2 cellular contexts compared by ENCODE assay signal in genomic region chr22:29175312-29175835, GRCh38.
TF ChIP-seq lines count a peak whose summit lies in the region.

No MANE protein-coding gene starts in this region.

TF ChIP-seq in HEK293, 187 proteins besides CTCF, POLR2A, EP300 and RAD21 (continued from another document):
- no peak for TF ChIP-seq ZNF513 (tag by site-specific recombination; IDR thresholded peaks at IDR 0.05)

TF ChIP-seq in K562, 482 proteins besides CTCF, POLR2A, EP300 and RAD21 (continued from another document and continues in another):
- TF ChIP-seq PBX2 (CRISPR knock-in tag; IDR thresholded peaks at IDR 0.05; ENCODE audit: low read depth), result no peak
- no peak for TF ChIP-seq PBX2 (tag; conservative IDR thresholded peaks at IDR 0.05; ENCODE audit: low read depth)
- no peak for TF ChIP-seq CBX8 (IDR thresholded peaks at IDR 0.05; ENCODE audit: borderline replicate concordance, extremely low read depth, low read depth, low read length, poor library complexity, severe bottlenecking)
- TF ChIP-seq ZEB2 (IDR thresholded peaks at IDR 0.05), result peak; percentile 45
- TF ChIP-seq CBX3 (IDR thresholded peaks at IDR 0.05; ENCODE audit: borderline replicate concordance in 1 of 2, low read length in 2 of 2), result peak in 1 of 2 experiments; percentile 72; a peak in 1 of 3 replicates
- TF ChIP-seq ZNF134 (CRISPR knock-in tag; conservative IDR thresholded peaks at IDR 0.05), result no peak
- no peak for TF ChIP-seq CLOCK (CRISPR knock-in tag; IDR thresholded peaks at IDR 0.05; ENCODE audit: borderline replicate concordance)
- no peak for TF ChIP-seq EWSR1 (IDR thresholded peaks at IDR 0.05; ENCODE audit: borderline replicate concordance, low read depth, partially characterized antibody)
- no peak for TF ChIP-seq ARID4B (CRISPR knock-in tag; IDR thresholded peaks at IDR 0.05)
- no peak for TF ChIP-seq NFRKB (IDR thresholded peaks at IDR 0.05; ENCODE audit: low read depth)
- TF ChIP-seq BRF2 (IDR thresholded peaks at IDR 0.05; ENCODE audit: borderline replicate concordance, insufficient read depth, insufficient read length), result no peak
- peak; percentile 82 for TF ChIP-seq TRIM28 (IDR thresholded peaks at IDR 0.05)
- no peak for TF ChIP-seq ATF4 (CRISPR knock-in tag; IDR thresholded peaks at IDR 0.05)
- TF ChIP-seq HCFC1 (IDR thresholded peaks at IDR 0.05; ENCODE audit: low read depth, low read length), result no peak
- no peak for TF ChIP-seq MEF2D (tag; conservative IDR thresholded peaks at IDR 0.05; ENCODE audit: low read depth)
- no peak for TF ChIP-seq ZNF23 (CRISPR knock-in tag; IDR thresholded peaks at IDR 0.05)
- TF ChIP-seq ZNF395 (CRISPR knock-in tag; IDR thresholded peaks at IDR 0.05), result no peak
- no peak for TF ChIP-seq ZBTB1 (CRISPR knock-in tag; IDR thresholded peaks at IDR 0.05; ENCODE audit: borderline replicate concordance, low read depth)
- TF ChIP-seq ZNF609 (CRISPR knock-in tag; IDR thresholded peaks at IDR 0.05; ENCODE audit: borderline replicate concordance), result no peak
- TF ChIP-seq ETV6 (IDR thresholded peaks at IDR 0.05; ENCODE audit: borderline replicate concordance in 1 of 2, low read depth in 2 of 2, low read length in 1 of 2), result no peak
- TF ChIP-seq ETV6 (CRISPR knock-in tag; IDR thresholded peaks at IDR 0.05; ENCODE audit: borderline replicate concordance), result no peak
- no peak for TF ChIP-seq ZNF347 (CRISPR knock-in tag; IDR thresholded peaks at IDR 0.05; ENCODE audit: low read depth)
- no peak for TF ChIP-seq BMI1 (IDR thresholded peaks at IDR 0.05; ENCODE audit: low read length)
- no peak for TF ChIP-seq ZNF785 (CRISPR knock-in tag; IDR thresholded peaks at IDR 0.05)
- no peak for TF ChIP-seq ARHGAP35 (IDR thresholded peaks at IDR 0.05; ENCODE audit: partially characterized antibody)
- no peak for TF ChIP-seq SIN3B (IDR thresholded peaks at IDR 0.05; ENCODE audit: low read depth)
- no peak for TF ChIP-seq ZBTB49 (CRISPR knock-in tag; IDR thresholded peaks at IDR 0.05; ENCODE audit: borderline replicate concordance)
- no peak for TF ChIP-seq L3MBTL2 (IDR thresholded peaks at IDR 0.05)
- 0 out of 2 replicates have a peak, but pooled peaks have one; percentile 28 for TF ChIP-seq CEBPB (tag; IDR thresholded peaks at IDR 0.05)
- TF ChIP-seq ASH1L (IDR thresholded peaks at IDR 0.05; ENCODE audit: borderline replicate concordance, low read depth, partially characterized antibody), result no peak
- no peak for TF ChIP-seq ZNF511 (CRISPR knock-in tag; IDR thresholded peaks at IDR 0.05)
- TF ChIP-seq RBM15 (IDR thresholded peaks at IDR 0.05; ENCODE audit: insufficient read depth, low read length), result no peak
- no peak for TF ChIP-seq RBBP5 (IDR thresholded peaks at IDR 0.05; ENCODE audit: borderline replicate concordance, insufficient read depth, low read length, poor library complexity, severe bottlenecking)
- no peak for TF ChIP-seq SMARCB1 (IDR thresholded peaks at IDR 0.05; ENCODE audit: insufficient read length, low read depth)
- TF ChIP-seq PML (IDR thresholded peaks at IDR 0.05; ENCODE audit: low read length), result no peak
- no peak for TF ChIP-seq SMARCA4 (IDR thresholded peaks at IDR 0.05)
- peak; percentile 81 for TF ChIP-seq ZNF316 (IDR thresholded peaks at IDR 0.05)
- TF ChIP-seq ZKSCAN3 (CRISPR knock-in tag; IDR thresholded peaks at IDR 0.05), result no peak
